23 cellular contexts compared by ENCODE assay signal in the genomic region with DNA sequence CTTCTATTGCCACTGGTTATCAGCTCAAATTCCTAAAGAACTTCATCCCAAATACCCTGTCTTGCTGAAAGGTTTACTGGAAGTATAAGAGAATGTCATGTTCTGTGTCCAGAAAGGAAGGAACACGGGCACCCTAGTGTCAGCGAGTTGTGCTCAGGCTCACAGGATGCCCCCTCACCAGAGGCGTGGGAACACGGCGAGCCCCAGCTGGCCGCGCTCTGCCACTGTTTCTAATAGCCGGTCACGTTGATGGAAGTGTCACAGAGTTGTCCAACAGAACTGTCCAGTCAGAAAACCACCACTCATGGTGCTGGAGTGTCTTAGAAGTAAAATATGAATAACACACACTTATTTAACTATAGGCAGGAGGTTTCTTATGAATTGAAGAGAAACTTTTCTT.
DNase-seq lines count a peak whose midpoint lies in the region; ATAC-seq lines count a peak whose summit lies in the region.
"Had no signal": no experiment of that assay in that cellular context is flagged by ENCODE, and none has a peak within 500 bp of the region (broad histone marks: within the 10 kb centered on the region; RNA-seq: fewer than 3 reads in every experiment).

No MANE protein-coding gene starts in this region.

- peaks cover 85% of the 10 kb centered on the region for H3K4me1 Mint-ChIP-seq in activated naive CD4-positive, alpha-beta T cell treated with anti-CD3 and anti-CD28 coated beads, Interleukin-2, amount 10 ng/mL, durations not matched to agents 7 days and 5 days
- H3K4me1 Mint-ChIP-seq in T-cell: peaks cover 94 to 98% (median 96%) of the 10 kb centered on the region in 3 donors
- peaks cover 97% of the 10 kb centered on the region for H3K4me1 Mint-ChIP-seq in activated naive CD8-positive, alpha-beta T cell treated with anti-CD3 and anti-CD28 coated beads, Interleukin-2, amount 50 U/mL, for 24 hours
- H3K4me1 Mint-ChIP-seq in stimulated activated memory B cell treated with anti-CD40 and anti-IgM and Interleukin-4, amounts not matched to agents 10 μg/mL and 1 μg/mL and 100 μg/mL, for 72 hours: peaks cover 72% of the 10 kb centered on the region
- H3K4me1 Mint-ChIP-seq: neural progenitor cell had no signal

- no peaks in the 10 kb centered on the region for H3K9me3 Mint-ChIP-seq in activated naive CD4-positive, alpha-beta T cell treated with anti-CD3 and anti-CD28 coated beads, Interleukin-2, amount 10 ng/mL, durations not matched to agents 7 days and 5 days
- no peaks in the 10 kb centered on the region for H3K9me3 Mint-ChIP-seq in T-cell
- no peaks in the 10 kb centered on the region for H3K9me3 Mint-ChIP-seq in activated naive CD8-positive, alpha-beta T cell treated with anti-CD3 and anti-CD28 coated beads, Interleukin-2, amount 50 U/mL, for 24 hours
- H3K9me3 Mint-ChIP-seq in stimulated activated memory B cell treated with anti-CD40 and anti-IgM and Interleukin-4, amounts not matched to agents 10 μg/mL and 1 μg/mL and 100 μg/mL, for 72 hours: no peaks in the 10 kb centered on the region
- H3K9me3 Mint-ChIP-seq: neural progenitor cell had no signal

- ATAC-seq in T-cell (replicated peaks in 1 of 4): no peak
- no peak for ATAC-seq in activated naive CD8-positive, alpha-beta T cell treated with anti-CD3 and anti-CD28 coated beads, Interleukin-2, amount 50 U/mL, for 24 hours
- no peak for ATAC-seq in stimulated activated memory B cell treated with anti-CD40 and anti-IgM and Interleukin-4, amounts not matched to agents 10 μg/mL and 1 μg/mL and 100 μg/mL, for 72 hours
- ATAC-seq in esophagus mucosa: no peak
- ATAC-seq: mucosa of descending colon, right lobe of liver had no signal

- peak overlapping the region; percentile 42 for H3K27ac Mint-ChIP-seq in activated naive CD4-positive, alpha-beta T cell treated with anti-CD3 and anti-CD28 coated beads, Interleukin-2, amount 10 ng/mL, durations not matched to agents 7 days and 5 days
- H3K27ac Mint-ChIP-seq in T-cell: peak overlapping the region; percentile 71 to 86
- peak overlapping the region; percentile 84 for H3K27ac Mint-ChIP-seq in activated naive CD8-positive, alpha-beta T cell treated with anti-CD3 and anti-CD28 coated beads, Interleukin-2, amount 50 U/mL, for 24 hours
- peak overlapping the region; percentile 86 for H3K27ac Mint-ChIP-seq in stimulated activated memory B cell treated with anti-CD40 and anti-IgM and Interleukin-4, amounts not matched to agents 10 μg/mL and 1 μg/mL and 100 μg/mL, for 72 hours
- H3K27ac Mint-ChIP-seq: neural progenitor cell had no signal

- peaks cover 87% of the 10 kb centered on the region for H3K36me3 Mint-ChIP-seq in activated naive CD4-positive, alpha-beta T cell treated with anti-CD3 and anti-CD28 coated beads, Interleukin-2, amount 10 ng/mL, durations not matched to agents 7 days and 5 days
- H3K36me3 Mint-ChIP-seq in T-cell: peaks cover 71% of the 10 kb centered on the region
- peaks cover 91% of the 10 kb centered on the region for H3K36me3 Mint-ChIP-seq in activated naive CD8-positive, alpha-beta T cell treated with anti-CD3 and anti-CD28 coated beads, Interleukin-2, amount 50 U/mL, for 24 hours (ENCODE audit: low read depth)
- peaks cover 64% of the 10 kb centered on the region for H3K36me3 Mint-ChIP-seq in stimulated activated memory B cell treated with anti-CD40 and anti-IgM and Interleukin-4, amounts not matched to agents 10 μg/mL and 1 μg/mL and 100 μg/mL, for 72 hours
- H3K36me3 Mint-ChIP-seq: neural progenitor cell had no signal

- POLR2A ChIA-PET in T-cell (lab: Charles Lee): no interaction called here

- CTCF ChIA-PET in activated naive CD4-positive, alpha-beta T cell treated with anti-CD3 and anti-CD28 coated beads, Interleukin-2, amount 10 ng/mL, durations not matched to agents 7 days and 5 days (lab: Charles Lee): interaction anchor here (1.0 to 1.7 kb wide), 3 partner anchors 24 to 301 kb away, joined by 3 to 5 read pairs (median 3); no protein-coding TSS in a partner anchor
- CTCF ChIA-PET in T-cell (lab: Charles Lee): interaction anchor here (0.6 to 3.0 kb wide), 4 partner anchors 10 to 172 kb away, joined by 3 to 10 read pairs (median 4); no protein-coding TSS in a partner anchor

- no peak for DNase-seq in activated naive CD4-positive, alpha-beta T cell treated with anti-CD3 and anti-CD28 coated beads, Interleukin-2, amount 10 ng/mL, durations not matched to agents 7 days and 5 days
- no peak for DNase-seq in activated naive CD4-positive, alpha-beta T cell treated with Interleukin-2 at 50 U/mL for 16 hours
- DNase-seq in T-cell (no peak), DMS53 (lab: John Stamatoyannopoulos, UW) (no peak), HUDEP-2 (lab: John Stamatoyannopoulos, UW; ENCODE audit: unreplicated experiment in 76 of 76) (no peak)
- no peak for DNase-seq in activated naive CD8-positive, alpha-beta T cell treated with anti-CD3 and anti-CD28 coated beads, Interleukin-2, amount 50 U/mL, for 24 hours
- DNase-seq: activated effector memory CD4-positive, alpha-beta T cell treated with anti-CD3 and anti-CD28 coated beads, Interleukin-2, amount 50 U/mL, for 16 hours; DMS 273 treated with DMSO at 0.1 percent for 48 hours; kidney; mucosa of descending colon; NCI-H1105 treated with DMSO at 0.1 percent for 48 hours; NCI-H2029 treated with DMSO at 0.1 percent for 48 hours; NCI-H2227 treated with DMSO at 0.1 percent for 48 hours; NCI-H69; right lobe of liver; RPMI8226; SK-N-SH; T-helper 9 cell; transverse colon; WERI-Rb-1 had no signal

- no peak overlapping the region for H3K4me3 Mint-ChIP-seq in activated naive CD4-positive, alpha-beta T cell treated with anti-CD3 and anti-CD28 coated beads, Interleukin-2, amount 10 ng/mL, durations not matched to agents 7 days and 5 days
- H3K4me3 Mint-ChIP-seq in T-cell: peak overlapping the region in 1 of 3 donors; percentile 10
- H3K4me3 Mint-ChIP-seq in activated naive CD8-positive, alpha-beta T cell treated with anti-CD3 and anti-CD28 coated beads, Interleukin-2, amount 50 U/mL, for 24 hours: no peak overlapping the region
- H3K4me3 Mint-ChIP-seq in stimulated activated memory B cell treated with anti-CD40 and anti-IgM and Interleukin-4, amounts not matched to agents 10 μg/mL and 1 μg/mL and 100 μg/mL, for 72 hours: no peak overlapping the region
- H3K4me3 Mint-ChIP-seq: neural progenitor cell had no signal

- no peaks in the 10 kb centered on the region for H3K27me3 Mint-ChIP-seq in activated naive CD4-positive, alpha-beta T cell treated with anti-CD3 and anti-CD28 coated beads, Interleukin-2, amount 10 ng/mL, durations not matched to agents 7 days and 5 days
- H3K27me3 Mint-ChIP-seq in T-cell: no peaks in the 10 kb centered on the region
- no peaks in the 10 kb centered on the region for H3K27me3 Mint-ChIP-seq in activated naive CD8-positive, alpha-beta T cell treated with anti-CD3 and anti-CD28 coated beads, Interleukin-2, amount 50 U/mL, for 24 hours
- H3K27me3 Mint-ChIP-seq in stimulated activated memory B cell treated with anti-CD40 and anti-IgM and Interleukin-4, amounts not matched to agents 10 μg/mL and 1 μg/mL and 100 μg/mL, for 72 hours: no peaks in the 10 kb centered on the region
